In genomic region chr11:74154621-74155281, GRCh38 we compare ENCODE assay signal across 18 cellular contexts. TPM values are rescaled to one million over a fixed set of nuclear protein-coding genes. Genes with fewer than 3 reads are reported as not detected.
A peak's percentile ranks its signal among the peaks of the same experiment; 100 is the strongest.
DNase-seq lines count a peak whose midpoint lies in the region; ATAC-seq, FAIRE-seq and TF ChIP-seq lines count a peak whose summit lies in the region.
"Had no signal": no experiment of that assay in that cellular context is flagged by ENCODE, and none has a peak within 500 bp of the region (broad histone marks: within the 10 kb centered on the region; RNA-seq: fewer than 3 reads in every experiment).

No MANE protein-coding gene starts in this region.

- H3K27ac Mint-ChIP-seq in activated CD4-positive, alpha-beta T cell treated with anti-CD3 and anti-CD28 coated beads for 36 hours = no peak overlapping the region
- H3K27ac Mint-ChIP-seq: T-helper 17 cell, WTC11 had no signal

- intact Hi-C loops in adrenal gland (cut with DNase I) = no loop called here
- intact Hi-C loops in activated CD4-positive, alpha-beta T cell treated with anti-CD3 and anti-CD28 coated beads for 36 hours (cut with DNase I, micrococcal nuclease) = no loop called here

- no peak for TF ChIP-seq CTCF in adrenal gland (IDR thresholded peaks at IDR 0.05)

- CTCF ChIA-PET in activated CD4-positive, alpha-beta T cell treated with anti-CD3 and anti-CD28 coated beads for 36 hours (lab: Charles Lee) = no interaction called here

- H3K36me3 ChIP-seq in adrenal gland (replicated peaks in 1 of 2) = no peaks in the 10 kb centered on the region

- TF ChIP-seq POLR2A in adrenal gland (IDR thresholded peaks at IDR 0.05) = no peak

- H3K4me3 Mint-ChIP-seq in activated CD4-positive, alpha-beta T cell treated with anti-CD3 and anti-CD28 coated beads for 36 hours = no peak overlapping the region
- H3K4me3 Mint-ChIP-seq: T-helper 17 cell, WTC11 had no signal

- H3K9me3 ChIP-seq in adrenal gland (replicated peaks in 1 of 3) = peaks cover 0 to 7% (median 0%) of the 10 kb centered on the region in 3 donors
- H3K9me3 ChIP-seq: body of pancreas, upper lobe of left lung had no signal

- no peaks in the 10 kb centered on the region for H3K27me3 Mint-ChIP-seq in activated CD4-positive, alpha-beta T cell treated with anti-CD3 and anti-CD28 coated beads for 36 hours
- H3K27me3 Mint-ChIP-seq: T-helper 17 cell had no signal

- no peaks in the 10 kb centered on the region for H3K4me1 Mint-ChIP-seq in activated CD4-positive, alpha-beta T cell treated with anti-CD3 and anti-CD28 coated beads for 36 hours

- H3K27ac ChIP-seq in adrenal gland = peak overlapping the region in 2 of 5 donors; percentile 33 to 38
- H3K27ac ChIP-seq: body of pancreas, parathyroid adenoma, spleen, upper lobe of left lung had no signal

- no peak for ATAC-seq in GM18511 (IDR thresholded peaks at IDR 0.05; ENCODE audit: unreplicated experiment)
- ATAC-seq in activated CD4-positive, alpha-beta T cell treated with anti-CD3 and anti-CD28 coated beads for 36 hours = no peak
- ATAC-seq in HG03342 (IDR thresholded peaks at IDR 0.05; ENCODE audit: unreplicated experiment) = no peak
- ATAC-seq: body of pancreas, left lobe of liver, T-helper 17 cell, WTC11 had no signal

- DNase-seq in Caki2 (ENCODE audit: low read depth) (peak; percentile 9), HTR-8/SVneo (ENCODE audit: insufficient read length, low spot score) (no peak), adrenal gland (peak in 6 of 7 donors; percentile 27 to 67 (median 48)), iris pigment epithelial cell (ENCODE audit: low read depth) (peak; percentile 46), NCI-H2081 treated with DMSO at 0.1 percent for 48 hours (lab: John Stamatoyannopoulos, UW) (no peak)
- DNase-seq in activated CD4-positive, alpha-beta T cell treated with anti-CD3 and anti-CD28 coated beads for 36 hours = no peak
- DNase-seq: activated effector memory CD4-positive, alpha-beta T cell treated with Interleukin-2 at 50 U/mL for 16 hours; NCI-H2029; spleen; stimulated activated naive CD4-positive, alpha-beta T cell; T-helper 17 cell; upper lobe of left lung had no signal

- in situ Hi-C loops in Caki2 (cut with HindIII; ENCODE audit: low pct_unique_long_range_greater_than_20kb, low sequenced_read_pairs) = no loop called here

- peaks cover 25% of the 10 kb centered on the region for H3K36me3 Mint-ChIP-seq in activated CD4-positive, alpha-beta T cell treated with anti-CD3 and anti-CD28 coated beads for 36 hours (ENCODE audit: low read depth)

- no peaks in the 10 kb centered on the region for H3K27me3 ChIP-seq in adrenal gland
- H3K27me3 ChIP-seq: body of pancreas, spleen, upper lobe of left lung had no signal

- FAIRE-seq in HTR-8/SVneo (lab: Jason Lieb, UNC) = peak; percentile 46

- WGBS in adrenal gland, 4 donors = 69 to 91% (median 84%) methylated on average over 1 of the region's 1 CpG

- POLR2A ChIA-PET in activated CD4-positive, alpha-beta T cell treated with anti-CD3 and anti-CD28 coated beads for 36 hours (lab: Charles Lee) = no interaction called here

- no peak overlapping the region for H3K4me3 ChIP-seq in adrenal gland
- H3K4me3 ChIP-seq: body of pancreas, spleen, upper lobe of left lung had no signal

- peaks cover 9 to 12% of the 10 kb centered on the region in 2 donors for H3K4me1 ChIP-seq in adrenal gland (replicated peaks in 1 of 2)
- H3K4me1 ChIP-seq: body of pancreas, parathyroid adenoma, spleen, upper lobe of left lung had no signal

- no peaks in the 10 kb centered on the region for H3K9me3 Mint-ChIP-seq in activated CD4-positive, alpha-beta T cell treated with anti-CD3 and anti-CD28 coated beads for 36 hours (ENCODE audit: low read depth)
- H3K9me3 Mint-ChIP-seq: WTC11 had no signal

RNA-seq across cellular contexts. Expression of gene C2CD3, which starts 16.1 kb away (rescaled TPM):
- 28.4 and 32.4 TPM in 2 replicates for total RNA-seq in Caki2 (2014; rRNA removed; shearing (Covaris generic); ENCODE audit: low replicate concordance)
- 10 to 100 TPM; 20.6 to 42.8 (median 28.4) TPM for total RNA-seq in adrenal gland
- polyA plus RNA-seq in adrenal gland = 10 to 100 TPM; 14.5 to 23.7 (median 21.7) TPM
- total RNA-seq in activated CD4-positive, alpha-beta T cell treated with anti-CD3 and anti-CD28 coated beads for 36 hours = 10 to 100 TPM; 23.9 to 28.0 TPM

RNA-seq across cellular contexts. Expression of gene PPME1, which starts 16.3 kb away (rescaled TPM):
- total RNA-seq in Caki2 (2014; rRNA removed; shearing (Covaris generic); ENCODE audit: low replicate concordance) = 92.8 and 103 TPM in 2 replicates
- total RNA-seq in adrenal gland = 10 to 100 TPM; 31.4 to 71.6 (median 49.1) TPM
- polyA plus RNA-seq in adrenal gland = 10 to 100 TPM; 47.8 to 61.7 (median 48.7) TPM
- 10 to 100 TPM; 54.2 to 61.5 TPM for total RNA-seq in activated CD4-positive, alpha-beta T cell treated with anti-CD3 and anti-CD28 coated beads for 36 hours

Comparison
In these comparisons a context has a peak if more than half of its experiments do, and no peak if none do; other contexts are left out.
1. DNase-seq: peak in Caki2 (single experiment), adrenal gland (6 of 7) and iris pigment epithelial cell (single experiment); none in HTR-8/SVneo (single experiment), NCI-H2081 treated with DMSO at 0.1 percent for 48 hours (single experiment) and activated CD4-positive, alpha-beta T cell treated with anti-CD3 and anti-CD28 coated beads for 36 hours (single experiment).